ENCODE assay signal across 15 cellular contexts in genomic region chr5:175382171-175382570, GRCh38.
"Had no signal": no experiment of that assay in that cellular context is flagged by ENCODE, and none has a peak within 500 bp of the region (broad histone marks: within the 10 kb centered on the region; RNA-seq: fewer than 3 reads in every experiment).

No MANE protein-coding gene starts in this region.

- H3K9me3 ChIP-seq: ascending aorta, breast epithelium, gastroesophageal sphincter, right atrium auricular region, tibial artery had no signal

- H3K27me3 ChIP-seq: ascending aorta, breast epithelium, right atrium auricular region, tibial artery had no signal

- H3K36me3 ChIP-seq: ascending aorta, breast epithelium, gastroesophageal sphincter, heart right ventricle, right atrium auricular region, tibial artery had no signal

- DNase-seq: activated CD4-positive, alpha-beta T cell treated with anti-CD3 and anti-CD28 coated beads, Interleukin-2, amount 50 U/mL, for 4 hours; activated naive CD4-positive, alpha-beta T cell treated with Interleukin-2 at 50 U/mL for 16 hours; effector memory CD8-positive, alpha-beta T cell; heart right ventricle; mesendoderm; nephron progenitor cell; occipital lobe; stimulated activated CD4-positive, alpha-beta T cell treated with anti-CD3 and anti-CD28 coated beads, Interleukin-4, amount 100 ng/mL, for 24 hours; stimulated activated naive CD4-positive, alpha-beta T cell; tibial artery had no signal

- H3K4me3 ChIP-seq: ascending aorta, breast epithelium, gastroesophageal sphincter, heart right ventricle, right atrium auricular region, tibial artery had no signal

- H3K27ac ChIP-seq: ascending aorta, breast epithelium, gastroesophageal sphincter, heart right ventricle, right atrium auricular region, tibial artery had no signal

- ATAC-seq: activated T-helper 17 cell treated with anti-CD3 and anti-CD28 coated beads, Interleukin-2, amount 50 U/mL, for 72 hours; effector memory CD8-positive, alpha-beta T cell; gastroesophageal sphincter; heart right ventricle had no signal

- H3K4me1 ChIP-seq: ascending aorta, breast epithelium, gastroesophageal sphincter, heart right ventricle, right atrium auricular region had no signal
